ENCODE assay signal across 32 cellular contexts in the genomic region with DNA sequence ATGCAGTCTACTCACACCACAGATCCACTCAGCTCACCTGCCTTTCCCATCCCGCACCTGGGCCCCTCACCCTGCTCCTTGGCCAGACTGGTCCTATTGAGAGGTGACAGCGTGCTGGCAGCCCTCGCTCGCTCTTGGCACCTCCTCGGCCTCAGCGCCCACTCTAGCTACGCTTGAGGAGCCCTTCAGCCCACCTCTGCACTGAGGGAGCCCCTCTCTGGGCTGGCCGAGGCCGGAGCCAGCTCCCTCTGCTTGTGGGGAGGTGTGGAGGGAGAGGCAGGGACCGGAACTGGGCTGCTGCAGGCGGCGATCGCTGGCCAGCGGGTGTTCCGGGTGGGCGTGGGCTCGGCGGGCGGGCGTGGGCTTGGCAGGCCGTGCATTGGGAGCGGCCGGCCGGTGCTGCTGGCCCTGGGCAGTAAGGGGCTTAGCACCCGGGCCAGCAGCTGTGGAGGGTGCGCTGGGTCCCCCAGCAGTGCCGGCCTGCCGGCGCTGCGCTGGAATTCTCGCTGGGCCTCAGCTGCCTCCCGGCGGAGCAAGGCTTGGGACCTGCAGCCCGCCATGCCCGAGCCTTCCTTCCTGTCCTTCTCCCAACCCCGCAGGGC.
"Had no signal": no experiment of that assay in that cellular context is flagged by ENCODE, and none has a peak within 500 bp of the region (broad histone marks: within the 10 kb centered on the region; RNA-seq: fewer than 3 reads in every experiment).

No MANE protein-coding gene starts in this region.

- DNase-seq: activated CD4-positive, alpha-beta memory T cell treated with anti-CD3 and anti-CD28 coated beads, Interleukin-2, amount 10 ng/mL, durations not matched to agents 7 days and 5 days; activated CD4-positive, alpha-beta T cell treated with anti-CD3 and anti-CD28 coated beads for 1 hour; activated CD4-positive, alpha-beta T cell treated with anti-CD3 and anti-CD28 coated beads for 36 hours; activated CD4-positive, alpha-beta T cell treated with anti-CD3 and anti-CD28 coated beads for 48 hours; activated CD4-positive, alpha-beta T cell treated with anti-CD3 and anti-CD28 coated beads, Interleukin-2, amount 10 ng/mL, durations not matched to agents 7 days and 5 days; activated CD4-positive, alpha-beta T cell treated with anti-CD3 and anti-CD28 coated beads, Interleukin-2, amount 50 U/mL, for 48 hours; activated CD4-positive, CD25-positive, alpha-beta regulatory T cell; activated CD8-positive, alpha-beta memory T cell treated with anti-CD3 and anti-CD28 coated beads for 24 hours; activated CD8-positive, alpha-beta memory T cell treated with anti-CD3 and anti-CD28 coated beads, Interleukin-2, amount 10 ng/mL, durations not matched to agents 7 days and 5 days; activated CD8-positive, alpha-beta memory T cell treated with anti-CD3 and anti-CD28 coated beads, Interleukin-2, amount 50 U/mL, for 48 hours; activated CD8-positive, alpha-beta T cell treated with anti-CD3 and anti-CD28 coated beads, Interleukin-2, amount 10 ng/mL, durations not matched to agents 7 days and 5 days; activated naive CD4-positive, alpha-beta T cell treated with anti-CD3 and anti-CD28 coated beads, Interleukin-2, amount 10 ng/mL, durations not matched to agents 7 days and 5 days; activated naive CD4-positive, alpha-beta T cell treated with Interleukin-2 at 50 U/mL for 16 hours; activated naive CD8-positive, alpha-beta T cell treated with anti-CD3 and anti-CD28 coated beads, Interleukin-2, amount 10 ng/mL, durations not matched to agents 7 days and 5 days; activated naive CD8-positive, alpha-beta T cell treated with anti-CD3 and anti-CD28 coated beads, Interleukin-2, amount 50 U/mL, for 24 hours; activated T-cell treated with anti-CD3 and anti-CD28 coated beads, Interleukin-2, amount 50 U/mL, for 24 hours; activated T-cell treated with anti-CD3 and anti-CD28 coated beads, Interleukin-2, amount 50 U/mL, for 48 hours; amygdala; anterior cingulate cortex; caudate nucleus; cerebellar nuclear complex; SW 1271; T-helper 1 cell; T-helper 2 cell; T-helper 9 cell; WERI-Rb-1 had no signal

- FAIRE-seq: bronchial epithelial cell, TTC549 had no signal

- H3K4me3 ChIP-seq: ascending aorta, cardiac muscle cell had no signal

- H3K36me3 ChIP-seq: ascending aorta, cardiac muscle cell, WERI-Rb-1 had no signal

- H3K27me3 ChIP-seq: ascending aorta, cardiac muscle cell had no signal

- H3K9me3 ChIP-seq: ascending aorta had no signal

- ATAC-seq: activated CD4-positive, alpha-beta T cell treated with anti-CD3 and anti-CD28 coated beads for 36 hours; activated CD4-positive, CD25-positive, alpha-beta regulatory T cell treated with anti-CD3 and anti-CD28 coated beads, Interleukin-2, amount 50 U/mL, for 24 hours; activated CD8-positive, alpha-beta memory T cell treated with anti-CD3 and anti-CD28 coated beads, Interleukin-2, amount 10 ng/mL, durations not matched to agents 7 days and 5 days; activated CD8-positive, alpha-beta T cell treated with anti-CD3 and anti-CD28 coated beads, Interleukin-2, amount 10 ng/mL, durations not matched to agents 7 days and 5 days; activated naive CD8-positive, alpha-beta T cell treated with anti-CD3 and anti-CD28 coated beads, Interleukin-2, amount 50 U/mL, for 24 hours; WTC11 had no signal

- H3K27ac ChIP-seq: ascending aorta, cardiac muscle cell, WERI-Rb-1 had no signal
